In genomic region chr2:143001521-143001920, GRCh38 we compare ENCODE assay signal across 31 cellular contexts.
"Had no signal": no experiment of that assay in that cellular context is flagged by ENCODE, and none has a peak within 500 bp of the region (broad histone marks: within the 10 kb centered on the region; RNA-seq: fewer than 3 reads in every experiment).

No MANE protein-coding gene starts in this region.

- H3K9me3 Mint-ChIP-seq: activated CD8-positive, alpha-beta T cell treated with anti-CD3 and anti-CD28 coated beads for 36 hours; activated T-helper 2 cell treated with anti-CD3 and anti-CD28 coated beads, Interferon-gamma antibody, Interleukin-2, Interleukin-4, amounts not matched to agents 10 μg/mL and 5 μg/mL and 100 μg/mL, durations not matched to agents 14 hours and 24 hours and 36 hours; effector memory CD8-positive, alpha-beta T cell; stimulated activated memory B cell treated with anti-CD40 and anti-IgM and Interleukin-4, amounts not matched to agents 10 μg/mL and 1 μg/mL and 100 μg/mL, for 72 hours; stimulated activated naive CD8-positive, alpha-beta T cell treated with anti-CD3 and anti-CD28 coated beads, Interleukin-15, amount 100 ng/mL, for 72 hours had no signal

- ATAC-seq: activated CD8-positive, alpha-beta T cell treated with anti-CD3 and anti-CD28 coated beads for 36 hours; activated naive CD4-positive, alpha-beta T cell treated with anti-CD3 and anti-CD28 coated beads, Interleukin-2, amount 50 U/mL, for 72 hours; effector memory CD8-positive, alpha-beta T cell; gastroesophageal sphincter; left colon; naive thymus-derived CD4-positive, alpha-beta T cell; pancreas; stimulated activated memory B cell treated with anti-CD40 and anti-IgM and Interleukin-4, amounts not matched to agents 10 μg/mL and 1 μg/mL and 100 μg/mL, for 72 hours; stimulated activated naive CD8-positive, alpha-beta T cell treated with anti-CD3 and anti-CD28 coated beads, Interleukin-15, amount 100 ng/mL, for 72 hours; upper lobe of right lung; WTC11 had no signal

- H3K27ac ChIP-seq: brain microvascular endothelial cell, gastroesophageal sphincter, pancreas, prostate gland, sigmoid colon, tibial artery, upper lobe of right lung had no signal

- H3K4me3 Mint-ChIP-seq: activated CD8-positive, alpha-beta T cell treated with anti-CD3 and anti-CD28 coated beads for 36 hours; effector memory CD8-positive, alpha-beta T cell; naive thymus-derived CD4-positive, alpha-beta T cell; neural crest cell; stimulated activated memory B cell treated with anti-CD40 and anti-IgM and Interleukin-4, amounts not matched to agents 10 μg/mL and 1 μg/mL and 100 μg/mL, for 72 hours; stimulated activated naive CD8-positive, alpha-beta T cell treated with anti-CD3 and anti-CD28 coated beads, Interleukin-15, amount 100 ng/mL, for 72 hours; WTC11 had no signal

- H3K27me3 Mint-ChIP-seq: stimulated activated memory B cell treated with anti-CD40 and anti-IgM and Interleukin-4, amounts not matched to agents 10 μg/mL and 1 μg/mL and 100 μg/mL, for 72 hours had no signal

- H3K9me3 ChIP-seq: pancreas, prostate gland, sigmoid colon, tibial artery, upper lobe of right lung had no signal

- H3K4me3 ChIP-seq: gastroesophageal sphincter, pancreas, prostate gland, sigmoid colon, tibial artery, upper lobe of right lung had no signal

- H3K36me3 ChIP-seq: brain microvascular endothelial cell, gastroesophageal sphincter, pancreas, prostate gland, sigmoid colon, tibial artery, upper lobe of right lung had no signal

- H3K4me1 ChIP-seq: gastroesophageal sphincter, pancreas, prostate gland, sigmoid colon, tibial artery, upper lobe of right lung had no signal

- DNase-seq: activated CD4-positive, alpha-beta T cell treated with anti-CD3 and anti-CD28 coated beads, Interleukin-2, amount 50 U/mL, for 1 hour; activated CD8-positive, alpha-beta T cell treated with anti-CD3 and anti-CD28 coated beads for 36 hours; activated T-cell treated with anti-CD3 and anti-CD28 coated beads, Interleukin-2, amount 50 U/mL, for 48 hours; brain microvascular endothelial cell; cortex of kidney; effector memory CD8-positive, alpha-beta T cell; erythroblast; head of caudate nucleus; hippocampal formation; left colon; mammary epithelial cell; midbrain; naive thymus-derived CD4-positive, alpha-beta T cell; nucleus accumbens; pancreas; sigmoid colon; small intestine; stimulated activated CD4-positive, alpha-beta T cell treated with anti-CD3 and anti-CD28 coated beads, Interleukin-4, amount 100 ng/mL, for 4 hours; stimulated activated CD8-positive, alpha-beta memory T cell treated with anti-CD3 and anti-CD28 coated beads, Interleukin-4, amount 100 ng/mL, for 48 hours; stimulated activated naive CD8-positive, alpha-beta T cell treated with anti-CD3 and anti-CD28 coated beads, Interleukin-15, amount 100 ng/mL, for 72 hours; tibial artery; upper lobe of right lung had no signal

- H3K27me3 ChIP-seq: brain microvascular endothelial cell, gastroesophageal sphincter, pancreas, sigmoid colon, tibial artery, upper lobe of right lung had no signal

- H3K4me1 Mint-ChIP-seq: naive thymus-derived CD4-positive, alpha-beta T cell; neural crest cell; stimulated activated memory B cell treated with anti-CD40 and anti-IgM and Interleukin-4, amounts not matched to agents 10 μg/mL and 1 μg/mL and 100 μg/mL, for 72 hours; stimulated activated naive CD8-positive, alpha-beta T cell treated with anti-CD3 and anti-CD28 coated beads, Interleukin-15, amount 100 ng/mL, for 72 hours had no signal

- H3K27ac Mint-ChIP-seq: activated CD8-positive, alpha-beta T cell treated with anti-CD3 and anti-CD28 coated beads for 36 hours; activated naive CD4-positive, alpha-beta T cell treated with anti-CD3 and anti-CD28 coated beads, Interleukin-2, amount 50 U/mL, for 72 hours; activated T-helper 2 cell treated with anti-CD3 and anti-CD28 coated beads, Interferon-gamma antibody, Interleukin-2, Interleukin-4, amounts not matched to agents 10 μg/mL and 5 μg/mL and 100 μg/mL, durations not matched to agents 14 hours and 24 hours and 36 hours; effector memory CD8-positive, alpha-beta T cell; naive thymus-derived CD4-positive, alpha-beta T cell; stimulated activated memory B cell treated with anti-CD40 and anti-IgM and Interleukin-4, amounts not matched to agents 10 μg/mL and 1 μg/mL and 100 μg/mL, for 72 hours; stimulated activated naive CD8-positive, alpha-beta T cell treated with anti-CD3 and anti-CD28 coated beads, Interleukin-15, amount 100 ng/mL, for 72 hours; WTC11 had no signal

- FAIRE-seq: keratinocyte, pancreas, small intestine, TTC549 had no signal
